ENCODE assay signal across 26 cellular contexts in genomic region chr13:82961757-82962156, GRCh38.
"Had no signal": no experiment of that assay in that cellular context is flagged by ENCODE, and none has a peak within 500 bp of the region (broad histone marks: within the 10 kb centered on the region; RNA-seq: fewer than 3 reads in every experiment).

No MANE protein-coding gene starts in this region.

- H3K27ac ChIP-seq: left lung, lower lobe of right lung, neural progenitor cell, neutrophil, parathyroid adenoma, psoas muscle, skin epidermis, spleen, tibial nerve, uterus had no signal

- H3K9me3 Mint-ChIP-seq: type B pancreatic cell had no signal

- H3K9me3 ChIP-seq: lower lobe of right lung, neutrophil, tibial nerve, uterus had no signal

- H3K27ac Mint-ChIP-seq: immature natural killer cell; naive thymus-derived CD8-positive, alpha-beta T cell; neural progenitor cell; stimulated activated effector memory CD8-positive, alpha-beta T cell treated with anti-CD3 and anti-CD28 coated beads, Interleukin-12 subunit alpha, Interleukin-12 subunit beta, amount 100 ng/mL, for 72 hours; stimulated activated naive CD8-positive, alpha-beta T cell treated with anti-CD3 and anti-CD28 coated beads, Interleukin-15, amount 100 ng/mL, for 72 hours had no signal

- ATAC-seq: left cardiac atrium; left lung; lower lobe of right lung; naive thymus-derived CD8-positive, alpha-beta T cell; psoas muscle; sciatic nerve; stimulated activated effector memory CD8-positive, alpha-beta T cell treated with anti-CD3 and anti-CD28 coated beads, Interleukin-12 subunit alpha, Interleukin-12 subunit beta, amount 100 ng/mL, for 72 hours; stimulated activated naive CD8-positive, alpha-beta T cell treated with anti-CD3 and anti-CD28 coated beads, Interleukin-15, amount 100 ng/mL, for 72 hours had no signal

- H3K4me1 Mint-ChIP-seq: immature natural killer cell; naive thymus-derived CD8-positive, alpha-beta T cell; neural progenitor cell; stimulated activated effector memory CD8-positive, alpha-beta T cell treated with anti-CD3 and anti-CD28 coated beads, Interleukin-12 subunit alpha, Interleukin-12 subunit beta, amount 100 ng/mL, for 72 hours; stimulated activated naive CD8-positive, alpha-beta T cell treated with anti-CD3 and anti-CD28 coated beads, Interleukin-15, amount 100 ng/mL, for 72 hours had no signal

- H3K4me3 ChIP-seq: left lung, lower lobe of right lung, neural progenitor cell, psoas muscle, skin epidermis, spleen, tibial nerve, uterus had no signal

- H3K9ac ChIP-seq: neural progenitor cell, parathyroid adenoma had no signal

- H3K36me3 Mint-ChIP-seq: naive thymus-derived CD8-positive, alpha-beta T cell; neural progenitor cell; stimulated activated effector memory CD8-positive, alpha-beta T cell treated with anti-CD3 and anti-CD28 coated beads, Interleukin-12 subunit alpha, Interleukin-12 subunit beta, amount 100 ng/mL, for 72 hours; type B pancreatic cell had no signal

- H3K4me1 ChIP-seq: left lung, lower lobe of right lung, neural progenitor cell, parathyroid adenoma, psoas muscle, spleen, tibial nerve, uterus had no signal

- H3K36me3 ChIP-seq: left lung, lower lobe of right lung, neural progenitor cell, neutrophil, spleen, tibial nerve, uterus had no signal

- H3K4me3 Mint-ChIP-seq: immature natural killer cell; naive thymus-derived CD8-positive, alpha-beta T cell; nephron; neural progenitor cell; stimulated activated effector memory CD8-positive, alpha-beta T cell treated with anti-CD3 and anti-CD28 coated beads, Interleukin-12 subunit alpha, Interleukin-12 subunit beta, amount 100 ng/mL, for 72 hours; stimulated activated naive CD8-positive, alpha-beta T cell treated with anti-CD3 and anti-CD28 coated beads, Interleukin-15, amount 100 ng/mL, for 72 hours; type B pancreatic cell had no signal

- H3K4me2 ChIP-seq: neural progenitor cell had no signal

- H3K27me3 Mint-ChIP-seq: naive thymus-derived CD8-positive, alpha-beta T cell; stimulated activated naive CD8-positive, alpha-beta T cell treated with anti-CD3 and anti-CD28 coated beads, Interleukin-15, amount 100 ng/mL, for 72 hours had no signal

- H3K79me2 ChIP-seq: parathyroid adenoma had no signal

- FAIRE-seq: islet of Langerhans had no signal

- H3K27me3 ChIP-seq: left lung, neural progenitor cell, neutrophil, spleen, tibial nerve, uterus had no signal

- H2AFZ ChIP-seq: neural progenitor cell, parathyroid adenoma had no signal

- DNase-seq: hypothalamus; immature natural killer cell; left cardiac atrium; left lung; lower lobe of right lung; mammary epithelial cell; mesenchymal stem cell; naive thymus-derived CD8-positive, alpha-beta T cell; occipital lobe; psoas muscle; spleen; stimulated activated CD4-positive, alpha-beta T cell treated with anti-CD3 and anti-CD28 coated beads, Interleukin-4, amount 100 ng/mL, for 24 hours; stimulated activated naive CD4-positive, alpha-beta T cell treated with Interleukin-2 at 50 U/mL for 16 hours; stimulated activated naive CD8-positive, alpha-beta T cell treated with anti-CD3 and anti-CD28 coated beads, Interleukin-15, amount 100 ng/mL, for 72 hours; substantia nigra; uterus had no signal
